Comparison of ENCODE assay signal across 1 cellular context in genomic region chr2:43445781-43446180, GRCh38.
TF ChIP-seq lines count a peak whose summit lies in the region.

No MANE protein-coding gene starts in this region.

TF ChIP-seq in WTC11, 78 proteins besides CTCF, POLR2A, EP300 and RAD21 (continued from another document):
- TF ChIP-seq, protein P1, sequence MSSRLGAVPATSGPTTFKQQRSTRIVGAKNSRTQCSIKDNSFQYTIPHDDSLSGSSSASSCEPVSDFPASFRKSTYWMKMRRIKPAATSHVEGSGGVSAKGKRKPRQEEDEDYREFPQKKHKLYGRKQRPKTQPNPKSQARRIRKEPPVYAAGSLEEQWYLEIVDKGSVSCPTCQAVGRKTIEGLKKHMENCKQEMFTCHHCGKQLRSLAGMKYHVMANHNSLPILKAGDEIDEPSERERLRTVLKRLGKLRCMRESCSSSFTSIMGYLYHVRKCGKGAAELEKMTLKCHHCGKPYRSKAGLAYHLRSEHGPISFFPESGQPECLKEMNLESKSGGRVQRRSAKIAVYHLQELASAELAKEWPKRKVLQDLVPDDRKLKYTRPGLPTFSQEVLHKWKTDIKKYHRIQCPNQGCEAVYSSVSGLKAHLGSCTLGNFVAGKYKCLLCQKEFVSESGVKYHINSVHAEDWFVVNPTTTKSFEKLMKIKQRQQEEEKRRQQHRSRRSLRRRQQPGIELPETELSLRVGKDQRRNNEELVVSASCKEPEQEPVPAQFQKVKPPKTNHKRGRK (CRISPR knock-in tag; IDR thresholded peaks at IDR 0.05; ENCODE audit: borderline replicate concordance), result no peak
- TF ChIP-seq PREB (CRISPR knock-in tag; IDR thresholded peaks at IDR 0.05; ENCODE audit: borderline replicate concordance) (no peak), PRDM15 (CRISPR knock-in tag; IDR thresholded peaks at IDR 0.05) (no peak)
